ENCODE assay signal across 8 cellular contexts in the genomic region with DNA sequence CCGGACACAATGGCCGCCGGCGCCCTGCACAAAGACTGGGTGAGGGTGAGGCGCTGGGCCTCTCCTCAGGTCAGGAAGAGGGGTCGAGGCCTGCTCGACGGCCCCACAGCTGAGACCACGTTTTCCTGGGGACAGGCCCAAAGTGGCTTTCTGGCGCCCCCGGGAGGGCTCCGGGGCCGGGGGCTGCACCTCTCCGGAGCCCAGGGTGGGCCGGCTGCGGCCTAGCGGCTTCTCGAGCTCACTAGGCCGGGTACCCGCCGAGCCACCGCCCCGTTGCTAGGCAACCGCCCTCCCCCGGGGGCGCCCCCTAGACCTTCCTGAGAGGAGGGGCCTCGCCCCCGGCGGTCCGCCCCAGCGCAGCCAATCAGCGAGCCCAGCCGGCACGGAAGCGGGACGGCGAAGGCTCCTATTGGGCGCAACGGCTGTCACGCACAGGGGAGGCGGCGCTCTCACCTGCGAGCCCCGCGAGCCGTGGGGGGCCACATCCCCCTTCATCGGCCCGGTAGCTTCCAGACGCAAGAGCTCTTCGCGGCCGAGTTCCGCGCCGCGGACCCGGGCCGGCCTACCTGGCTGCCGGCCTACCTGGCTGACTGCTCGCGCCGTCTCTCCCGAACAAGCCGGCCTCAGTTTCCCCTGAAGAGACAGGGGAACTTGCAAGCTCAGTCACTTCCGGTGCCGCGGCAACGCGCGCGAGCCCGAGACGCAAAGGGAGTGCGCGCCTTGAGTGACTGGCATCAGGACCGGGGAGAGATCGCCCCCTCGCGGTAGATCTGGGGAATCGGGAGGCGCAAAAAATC. TPM values are rescaled to one million over a fixed set of nuclear protein-coding genes. Genes with fewer than 3 reads are reported as not detected.
DNase-seq lines count a peak whose midpoint lies in the region; ATAC-seq and TF ChIP-seq lines count a peak whose summit lies in the region.

No MANE protein-coding gene starts in this region.

- H3K27me3 Mint-ChIP-seq in activated CD4-positive, alpha-beta T cell treated with anti-CD3 and anti-CD28 coated beads, Interleukin-2, amount 10 ng/mL, durations not matched to agents 7 days and 5 days, result no peaks in the 10 kb centered on the region

- H3K4me1 Mint-ChIP-seq in activated CD4-positive, alpha-beta T cell treated with anti-CD3 and anti-CD28 coated beads, Interleukin-2, amount 10 ng/mL, durations not matched to agents 7 days and 5 days, result peaks cover 28% of the 10 kb centered on the region

- peaks cover 0 to 2% (median 0%) of the 10 kb centered on the region in 4 donors for H3K36me3 ChIP-seq in liver (ENCODE audit: control insufficient read depth in 4 of 4, insufficient read depth in 3 of 4, low read depth in 1 of 4, low read length in 3 of 4)

- H3K27me3 ChIP-seq in liver (ENCODE audit: control insufficient read depth in 4 of 4, insufficient read depth in 4 of 4, low read length in 3 of 4), result no peaks in the 10 kb centered on the region

- H3K27ac ChIP-seq in liver (ENCODE audit: low read depth in 1 of 2, low read length in 2 of 2), result peak overlapping the region; percentile 93 to 97

- peaks cover 0 to 38% (median 19%) of the 10 kb centered on the region in 4 donors for H3K4me1 ChIP-seq in liver (ENCODE audit: control insufficient read depth in 4 of 4, insufficient read depth in 4 of 4, low read length in 3 of 4)

- peak overlapping the region; percentile 85 for H3K4me3 Mint-ChIP-seq in activated CD4-positive, alpha-beta T cell treated with anti-CD3 and anti-CD28 coated beads, Interleukin-2, amount 10 ng/mL, durations not matched to agents 7 days and 5 days

- WGBS in liver, result under 1% methylated on average over 81 of the region's 81 CpGs

- H3K9me3 ChIP-seq in liver (ENCODE audit: control insufficient read depth in 4 of 4, low read length in 3 of 4), result no peaks in the 10 kb centered on the region

- CTCF ChIA-PET in activated CD4-positive, alpha-beta T cell treated with anti-CD3 and anti-CD28 coated beads, Interleukin-2, amount 10 ng/mL, durations not matched to agents 7 days and 5 days (lab: Charles Lee), result interaction anchor here (0.6 to 6.8 kb wide), 49 partner anchors 10 to 185 kb away, joined by 3 to 219 read pairs (median 5); partner anchors contain the start of genes ID1 and TPX2

- TF ChIP-seq RAD21 in liver (IDR thresholded peaks at IDR 0.05), result peak; percentile 100

- peak; percentile 99 for TF ChIP-seq CTCF in liver (IDR thresholded peaks at IDR 0.05; ENCODE audit: low read depth, low read length, missing input control)

- H3K4me3 ChIP-seq in liver (ENCODE audit: low read depth in 1 of 3, low read length in 3 of 3), result peak overlapping the region; percentile 93 to 96 (median 93)

- H3K36me3 Mint-ChIP-seq in activated CD4-positive, alpha-beta T cell treated with anti-CD3 and anti-CD28 coated beads, Interleukin-2, amount 10 ng/mL, durations not matched to agents 7 days and 5 days (ENCODE audit: low read depth), result peaks cover 37% of the 10 kb centered on the region

- peak overlapping the region; percentile 92 to 93 for H3K9ac ChIP-seq in liver (ENCODE audit: low read depth in 1 of 2, low read length in 2 of 2)

- peak; percentile 90 for ATAC-seq in GM19328 (IDR thresholded peaks at IDR 0.05; ENCODE audit: unreplicated experiment)
- ATAC-seq in HG03469 (IDR thresholded peaks at IDR 0.05; ENCODE audit: unreplicated experiment), result peak; percentile 89

- DNase-seq in CD1c-positive myeloid dendritic cell (ENCODE audit: extremely low spot score) (peak; percentile 98), NCI-H524 treated with DMSO at 0.1 percent for 48 hours (lab: John Stamatoyannopoulos, UW) (peak; percentile 95), cortex of kidney (lab: John Stamatoyannopoulos, UW) (peak; percentile 94)
- DNase-seq in activated CD4-positive, alpha-beta T cell treated with anti-CD3 and anti-CD28 coated beads, Interleukin-2, amount 10 ng/mL, durations not matched to agents 7 days and 5 days, result peak; percentile 97
- DNase-seq in stimulated activated CD4-positive, alpha-beta T cell treated with anti-CD3 and anti-CD28 coated beads, Interleukin-4, amount 100 ng/mL, for 1 hour, result peak; percentile 99

- peak overlapping the region; percentile 98 for H3K27ac Mint-ChIP-seq in activated CD4-positive, alpha-beta T cell treated with anti-CD3 and anti-CD28 coated beads, Interleukin-2, amount 10 ng/mL, durations not matched to agents 7 days and 5 days

- POLR2A ChIA-PET in activated CD4-positive, alpha-beta T cell treated with anti-CD3 and anti-CD28 coated beads, Interleukin-2, amount 10 ng/mL, durations not matched to agents 7 days and 5 days (lab: Charles Lee), result interaction anchor here (0.7 to 2.2 kb wide), 4 partner anchors 48 to 102 kb away, joined by 3 to 25 read pairs (median 3); no protein-coding TSS in a partner anchor

- H3K9me3 Mint-ChIP-seq in activated CD4-positive, alpha-beta T cell treated with anti-CD3 and anti-CD28 coated beads, Interleukin-2, amount 10 ng/mL, durations not matched to agents 7 days and 5 days, result no peaks in the 10 kb centered on the region

TF ChIP-seq in liver, 16 proteins besides CTCF, POLR2A, EP300 and RAD21:
- TF ChIP-seq NR2F2 (IDR thresholded peaks at IDR 0.05) (no peak), YY1 (IDR thresholded peaks at IDR 0.05) (peak; percentile 95), GABPA (IDR thresholded peaks at IDR 0.05 in 1 of 2, conservative IDR thresholded peaks at IDR 0.05 in 1 of 2) (peak; percentile 72 to 91), EGR1 (IDR thresholded peaks at IDR 0.05; ENCODE audit: low read depth in 2 of 2) (no peak), RXRA (IDR thresholded peaks at IDR 0.05) (peak in 1 of 2 donors; percentile 39), ATF3 (IDR thresholded peaks at IDR 0.05) (no peak), SP1 (IDR thresholded peaks at IDR 0.05) (peak; percentile 94), JUND (IDR thresholded peaks at IDR 0.05) (no peak)
- TF ChIP-seq, protein P1, sequence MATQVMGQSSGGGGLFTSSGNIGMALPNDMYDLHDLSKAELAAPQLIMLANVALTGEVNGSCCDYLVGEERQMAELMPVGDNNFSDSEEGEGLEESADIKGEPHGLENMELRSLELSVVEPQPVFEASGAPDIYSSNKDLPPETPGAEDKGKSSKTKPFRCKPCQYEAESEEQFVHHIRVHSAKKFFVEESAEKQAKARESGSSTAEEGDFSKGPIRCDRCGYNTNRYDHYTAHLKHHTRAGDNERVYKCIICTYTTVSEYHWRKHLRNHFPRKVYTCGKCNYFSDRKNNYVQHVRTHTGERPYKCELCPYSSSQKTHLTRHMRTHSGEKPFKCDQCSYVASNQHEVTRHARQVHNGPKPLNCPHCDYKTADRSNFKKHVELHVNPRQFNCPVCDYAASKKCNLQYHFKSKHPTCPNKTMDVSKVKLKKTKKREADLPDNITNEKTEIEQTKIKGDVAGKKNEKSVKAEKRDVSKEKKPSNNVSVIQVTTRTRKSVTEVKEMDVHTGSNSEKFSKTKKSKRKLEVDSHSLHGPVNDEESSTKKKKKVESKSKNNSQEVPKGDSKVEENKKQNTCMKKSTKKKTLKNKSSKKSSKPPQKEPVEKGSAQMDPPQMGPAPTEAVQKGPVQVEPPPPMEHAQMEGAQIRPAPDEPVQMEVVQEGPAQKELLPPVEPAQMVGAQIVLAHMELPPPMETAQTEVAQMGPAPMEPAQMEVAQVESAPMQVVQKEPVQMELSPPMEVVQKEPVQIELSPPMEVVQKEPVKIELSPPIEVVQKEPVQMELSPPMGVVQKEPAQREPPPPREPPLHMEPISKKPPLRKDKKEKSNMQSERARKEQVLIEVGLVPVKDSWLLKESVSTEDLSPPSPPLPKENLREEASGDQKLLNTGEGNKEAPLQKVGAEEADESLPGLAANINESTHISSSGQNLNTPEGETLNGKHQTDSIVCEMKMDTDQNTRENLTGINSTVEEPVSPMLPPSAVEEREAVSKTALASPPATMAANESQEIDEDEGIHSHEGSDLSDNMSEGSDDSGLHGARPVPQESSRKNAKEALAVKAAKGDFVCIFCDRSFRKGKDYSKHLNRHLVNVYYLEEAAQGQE (IDR thresholded peaks at IDR 0.05), result no peak
- TF ChIP-seq, protein P2, sequence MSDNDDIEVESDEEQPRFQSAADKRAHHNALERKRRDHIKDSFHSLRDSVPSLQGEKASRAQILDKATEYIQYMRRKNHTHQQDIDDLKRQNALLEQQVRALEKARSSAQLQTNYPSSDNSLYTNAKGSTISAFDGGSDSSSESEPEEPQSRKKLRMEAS (IDR thresholded peaks at IDR 0.05), result no peak
TF ChIP-seq in liver: peak in this region for 4.

RNA-seq across cellular contexts. Expression of gene BCL2L1, which starts 0.8 kb away (rescaled TPM):
- 10 to 100 TPM; 57.1 to 58.8 TPM for total RNA-seq in activated CD4-positive, alpha-beta T cell treated with anti-CD3 and anti-CD28 coated beads, Interleukin-2, amount 10 ng/mL, durations not matched to agents 7 days and 5 days
- total RNA-seq in liver, result 100 to 1,000 TPM in 1 of 2 donors, 10 to 100 TPM in 1; 48.4 to 124 TPM
- 10 to 100 TPM; 29.7 to 43.7 TPM for polyA plus RNA-seq in liver

RNA-seq across cellular contexts. Expression of gene TPX2, which starts 15.6 kb away (rescaled TPM):
- total RNA-seq in activated CD4-positive, alpha-beta T cell treated with anti-CD3 and anti-CD28 coated beads, Interleukin-2, amount 10 ng/mL, durations not matched to agents 7 days and 5 days, result 100 to 1,000 TPM; 164 to 193 TPM
- total RNA-seq in liver, result 10 to 100 TPM in 1 of 2 donors, 1 to 10 TPM in 1; 1.3 to 40.8 TPM
- 1 to 10 TPM; 1.1 to 3.6 TPM for polyA plus RNA-seq in liver

Comparison
In these comparisons a context has a peak if more than half of its experiments do, and no peak if none do; other contexts are left out.
1. Peak in every context shown above with its lines: DNase-seq, ATAC-seq, H3K4me3 ChIP-seq and H3K27ac ChIP-seq.